Comparison of ENCODE assay signal across 12 cellular contexts in genomic region chr16:87127061-87127765, GRCh38.
DNase-seq lines count a peak whose midpoint lies in the region; ATAC-seq, FAIRE-seq and TF ChIP-seq lines count a peak whose summit lies in the region.
"Had no signal": no experiment of that assay in that cellular context is flagged by ENCODE, and none has a peak within 500 bp of the region (broad histone marks: within the 10 kb centered on the region; RNA-seq: fewer than 3 reads in every experiment).

No MANE protein-coding gene starts in this region.

- H3K9ac ChIP-seq in keratinocyte (ENCODE audit: control insufficient read depth, extremely low read depth, insufficient read depth, low read length) (no peak overlapping the region), PC-3 (ENCODE audit: low read length) (no peak overlapping the region)

- H3K27ac ChIP-seq in HEK293 (ENCODE audit: extremely low read depth, low read depth, low read length) (no peak overlapping the region), keratinocyte (ENCODE audit: control insufficient read depth, insufficient read depth, low read length) (no peak overlapping the region), sigmoid colon (peak overlapping the region in 3 of 4 donors; percentile 20 to 44 (median 39)), PC-3 (ENCODE audit: low read length) (no peak overlapping the region)
- H3K27ac ChIP-seq: cardiac muscle cell, SJCRH30 had no signal

- H3K36me3 ChIP-seq in HEK293 (ENCODE audit: control insufficient read depth in 2 of 2, insufficient read depth in 1 of 2, low read length in 2 of 2) (no peaks in the 10 kb centered on the region), keratinocyte (ENCODE audit: control insufficient read depth in 2 of 2, extremely low read depth in 1 of 2, insufficient read depth in 2 of 2, low read length in 2 of 2) (no peaks in the 10 kb centered on the region), sigmoid colon (no peaks in the 10 kb centered on the region), PC-3 (ENCODE audit: low read depth, low read length) (no peaks in the 10 kb centered on the region)
- H3K36me3 ChIP-seq: BE2C, cardiac muscle cell, SJCRH30 had no signal

- TF ChIP-seq POLR2A in sigmoid colon (IDR thresholded peaks at IDR 0.05): no peak

- no peaks in the 10 kb centered on the region for H3K4me1 Mint-ChIP-seq in activated T-helper 17 cell treated with anti-CD3 and anti-CD28 coated beads, Interleukin-2, amount 50 U/mL, for 72 hours

- no peaks in the 10 kb centered on the region for H3K36me3 Mint-ChIP-seq in activated T-helper 17 cell treated with anti-CD3 and anti-CD28 coated beads, Interleukin-2, amount 50 U/mL, for 72 hours (ENCODE audit: low read depth)

- intact Hi-C loops in sigmoid colon (cut with DNase I): no loop called here
- intact Hi-C loops in PC-3 (cut with micrococcal nuclease): no loop called here

- H3K79me2 ChIP-seq in keratinocyte (ENCODE audit: control insufficient read depth, insufficient read depth, low read length) (no peaks in the 10 kb centered on the region), PC-3 (ENCODE audit: low read length) (no peaks in the 10 kb centered on the region)

- FAIRE-seq in keratinocyte (lab: Jason Lieb, UNC): no peak

- H3K4me3 ChIP-seq in HEK293 (ENCODE audit: low read depth, low read length): no peak overlapping the region
- H3K4me3 ChIP-seq in keratinocyte (ENCODE audit: control insufficient read depth in 2 of 3, extremely low read depth in 1 of 3, insufficient read depth in 2 of 3, low read depth in 1 of 3, low read length in 3 of 3): no peak overlapping the region
- H3K4me3 ChIP-seq in sigmoid colon: no peak overlapping the region
- H3K4me3 ChIP-seq in PC-3 (ENCODE audit: low read length): no peak overlapping the region
- H3K4me3 ChIP-seq: cardiac muscle cell, SJCRH30 had no signal

- CTCF ChIA-PET in HEK293 (lab: Yijun Ruan, JAX) (no interaction called here), PC-3 (lab: Charles Lee) (no interaction called here)

- H3K4me3 Mint-ChIP-seq in activated T-helper 17 cell treated with anti-CD3 and anti-CD28 coated beads, Interleukin-2, amount 50 U/mL, for 72 hours: no peak overlapping the region

- peaks cover 3% of the 10 kb centered on the region for H3K27me3 Mint-ChIP-seq in activated T-helper 17 cell treated with anti-CD3 and anti-CD28 coated beads, Interleukin-2, amount 50 U/mL, for 72 hours

- H4K20me1 ChIP-seq in keratinocyte (ENCODE audit: control insufficient read depth, extremely low read depth, insufficient read depth, low read length) (no peaks in the 10 kb centered on the region), PC-3 (ENCODE audit: low read length) (no peaks in the 10 kb centered on the region)

- TF ChIP-seq CTCF in HEK293 (tag by site-specific recombination; IDR thresholded peaks at IDR 0.05) (no peak), keratinocyte (optimal IDR thresholded peaks at IDR 0.05 in 1 of 3, IDR thresholded peaks at IDR 0.05 in 1 of 3, conservative IDR thresholded peaks at IDR 0.05 in 1 of 3; ENCODE audit: extremely low read depth in 1 of 3, insufficient read depth in 2 of 3, low read length in 3 of 3) (no peak), sigmoid colon (IDR thresholded peaks at IDR 0.05) (no peak), PC-3 (conservative IDR thresholded peaks at IDR 0.05; ENCODE audit: low read depth, low read length) (no peak)

- H3K27ac Mint-ChIP-seq in activated T-helper 17 cell treated with anti-CD3 and anti-CD28 coated beads, Interleukin-2, amount 50 U/mL, for 72 hours: no peak overlapping the region

- no peaks in the 10 kb centered on the region for H3K9me2 ChIP-seq in PC-3 (replicated peaks; ENCODE audit: low read length)

- no peak for ATAC-seq in GM21423 (IDR thresholded peaks at IDR 0.05; ENCODE audit: unreplicated experiment)
- no peak for ATAC-seq in activated T-helper 17 cell treated with anti-CD3 and anti-CD28 coated beads, Interleukin-2, amount 50 U/mL, for 72 hours (replicated peaks)
- no peak for ATAC-seq in PC-3

- H3K9me3 ChIP-seq in HEK293 (ENCODE audit: control insufficient read depth, insufficient read depth, low read depth, low read length) (no peaks in the 10 kb centered on the region), keratinocyte (ENCODE audit: control insufficient read depth, low read depth, low read length) (no peaks in the 10 kb centered on the region), sigmoid colon (peaks cover 0 to 8% (median 2%) of the 10 kb centered on the region in 4 donors), PC-3 (ENCODE audit: low read length) (no peaks in the 10 kb centered on the region)
- H3K9me3 ChIP-seq: SJCRH30 had no signal

- dilution Hi-C loops in keratinocyte (cut with MboI; ENCODE audit: extremely low pct_ligation_motif_present, low sequenced_read_pairs): no loop called here

- 42 to 56% methylated on average over 23 of the region's 23 CpGs for WGBS in sigmoid colon, 2 donors

- H3K27me3 ChIP-seq in keratinocyte (ENCODE audit: control insufficient read depth, extremely low read depth, insufficient read depth, low read length) (peaks cover 9% of the 10 kb centered on the region), sigmoid colon (peaks cover 0 to 14% (median 0%) of the 10 kb centered on the region in 3 donors), PC-3 (ENCODE audit: low read length) (no peaks in the 10 kb centered on the region)
- H3K27me3 ChIP-seq: BE2C, cardiac muscle cell, SJCRH30 had no signal

- peaks cover 4% of the 10 kb centered on the region for H3K9me3 Mint-ChIP-seq in activated T-helper 17 cell treated with anti-CD3 and anti-CD28 coated beads, Interleukin-2, amount 50 U/mL, for 72 hours

- DNase-seq in dermis blood vessel endothelial cell (peak; percentile 73), keratinocyte (ENCODE audit: low read depth, low spot score) (no peak), sigmoid colon (peak; percentile 69), PC-3 (no peak), NCI-H2196 (lab: John Stamatoyannopoulos, UW; ENCODE audit: unreplicated experiment) (no peak)
- DNase-seq: BE2C, NCI-H524 treated with DMSO at 0.1 percent for 48 hours had no signal

- POLR2A ChIA-PET in HEK293 (lab: Yijun Ruan, JAX) (no interaction called here), PC-3 (lab: Charles Lee; ENCODE audit: unreplicated experiment) (no interaction called here)

- no peaks in the 10 kb centered on the region for H3F3A ChIP-seq in PC-3 (ENCODE audit: low read length, unreplicated experiment)

- TF ChIP-seq EP300 in sigmoid colon (IDR thresholded peaks at IDR 0.05): no peak

- no TSS peak for BruUV-seq in PC-3 (replicated peaks; lab: Mats Ljungman, UMichigan)

- H3K4me2 ChIP-seq in keratinocyte (ENCODE audit: control insufficient read depth, extremely low read depth, insufficient read depth, low read depth, low read length) (peak overlapping the region; percentile 54), PC-3 (ENCODE audit: low read length) (no peak overlapping the region)

- H3K4me1 ChIP-seq in HEK293 (ENCODE audit: control insufficient read depth, insufficient read depth, low read length) (no peaks in the 10 kb centered on the region), keratinocyte (ENCODE audit: control insufficient read depth, extremely low read depth, insufficient read depth, low read length) (peaks cover 13% of the 10 kb centered on the region), sigmoid colon (peaks cover 0 to 4% (median 0%) of the 10 kb centered on the region in 4 donors), PC-3 (ENCODE audit: insufficient read depth, low read length) (peaks cover 18% of the 10 kb centered on the region)
- H3K4me1 ChIP-seq: BE2C had no signal

- H2AFZ ChIP-seq in keratinocyte (ENCODE audit: control insufficient read depth, low read length) (peak overlapping the region; percentile 35), PC-3 (ENCODE audit: low read length) (no peak overlapping the region)

- H3K9me1 ChIP-seq in keratinocyte (ENCODE audit: control insufficient read depth, extremely low read depth, insufficient read depth, low read length): no peaks in the 10 kb centered on the region

TF ChIP-seq in HEK293, 187 proteins besides CTCF, POLR2A, EP300 and RAD21:
- TF ChIP-seq ZNF148 (tag by site-specific recombination; IDR thresholded peaks at IDR 0.05; ENCODE audit: borderline replicate concordance): no peak
- TF ChIP-seq ZIC2 (tag by site-specific recombination; IDR thresholded peaks at IDR 0.05): 0 out of 2 replicates have a peak, but pooled peaks have one; percentile 16
- TF ChIP-seq ZNF514 (tag by site-specific recombination; IDR thresholded peaks at IDR 0.05): no peak
TF ChIP-seq in HEK293: peak in this region for 1.

Comparison
In these comparisons a context has a peak if more than half of its experiments do, and no peak if none do; other contexts are left out.
1. H3K27ac ChIP-seq: peak in sigmoid colon (3 of 4); none in HEK293 (single experiment), keratinocyte (single experiment) and PC-3 (single experiment).
2. DNase-seq: peak in dermis blood vessel endothelial cell (single experiment) and sigmoid colon (single experiment); none in keratinocyte (single experiment), PC-3 (single experiment) and NCI-H2196 (single experiment).